ENCODE assay signal across 10 cellular contexts in genomic region chr16:71421911-71422310, GRCh38. TPM values are rescaled to one million over a fixed set of nuclear protein-coding genes. Genes with fewer than 3 reads are reported as not detected.
DNase-seq lines count a peak whose midpoint lies in the region; ATAC-seq, FAIRE-seq and TF ChIP-seq lines count a peak whose summit lies in the region.
"Had no signal": no experiment of that assay in that cellular context is flagged by ENCODE, and none has a peak within 500 bp of the region (broad histone marks: within the 10 kb centered on the region; RNA-seq: fewer than 3 reads in every experiment).

No MANE protein-coding gene starts in this region.

- CTCF ChIA-PET in activated naive CD4-positive, alpha-beta T cell treated with anti-CD3 and anti-CD28 coated beads for 36 hours (lab: Charles Lee): interaction anchor here (0.7 to 1.2 kb wide), 6 partner anchors 10 to 189 kb away, joined by 3 to 8 read pairs (median 4); no protein-coding TSS in a partner anchor
- CTCF ChIA-PET in PC-3 (lab: Charles Lee): no interaction called here
- CTCF ChIA-PET in endothelial cell of umbilical vein (lab: Charles Lee): interaction anchor here (0.7 to 1.9 kb wide), 3 partner anchors 9 to 78 kb away, joined by 4 to 11 read pairs (median 8); no protein-coding TSS in a partner anchor

- no peak overlapping the region for H3K27ac Mint-ChIP-seq in activated naive CD4-positive, alpha-beta T cell treated with anti-CD3 and anti-CD28 coated beads for 36 hours
- no peak overlapping the region for H3K27ac Mint-ChIP-seq in stimulated activated memory B cell treated with anti-CD40 and anti-IgM and Interleukin-4, amounts not matched to agents 10 μg/mL and 1 μg/mL and 100 μg/mL, for 72 hours

- H3K4me1 Mint-ChIP-seq in activated naive CD4-positive, alpha-beta T cell treated with anti-CD3 and anti-CD28 coated beads for 36 hours (ENCODE audit: low read depth): peaks cover 3% of the 10 kb centered on the region
- H3K4me1 Mint-ChIP-seq in stimulated activated memory B cell treated with anti-CD40 and anti-IgM and Interleukin-4, amounts not matched to agents 10 μg/mL and 1 μg/mL and 100 μg/mL, for 72 hours: peaks cover 7% of the 10 kb centered on the region

- H3K27me3 ChIP-seq in PC-3 (ENCODE audit: low read length) (peaks cover 22% of the 10 kb centered on the region), endothelial cell of umbilical vein (ENCODE audit: control insufficient read depth in 2 of 2, insufficient read depth in 2 of 2, low read length in 2 of 2) (peaks cover 3 to 7% of the 10 kb centered on the region in 2 experiments)

- POLR2A ChIA-PET in PC-3 (lab: Charles Lee; ENCODE audit: unreplicated experiment) (no interaction called here), endothelial cell of umbilical vein (lab: Charles Lee) (no interaction called here)

- no peaks in the 10 kb centered on the region for H3K9me1 ChIP-seq in endothelial cell of umbilical vein (replicated peaks; ENCODE audit: control insufficient read depth, extremely low read depth, insufficient read depth, low read length)

- H3K9ac ChIP-seq in PC-3 (ENCODE audit: low read length) (no peak overlapping the region), endothelial cell of umbilical vein (replicated peaks; ENCODE audit: extremely low read depth, insufficient read depth, low read length) (no peak overlapping the region)

- H3F3A ChIP-seq in PC-3 (ENCODE audit: low read length, unreplicated experiment): no peaks in the 10 kb centered on the region

- no peaks in the 10 kb centered on the region for H3K9me3 Mint-ChIP-seq in activated naive CD4-positive, alpha-beta T cell treated with anti-CD3 and anti-CD28 coated beads for 36 hours
- no peaks in the 10 kb centered on the region for H3K9me3 Mint-ChIP-seq in stimulated activated memory B cell treated with anti-CD40 and anti-IgM and Interleukin-4, amounts not matched to agents 10 μg/mL and 1 μg/mL and 100 μg/mL, for 72 hours
- H3K9me3 Mint-ChIP-seq: activated T-cell treated with anti-CD3 and anti-CD28 coated beads, Interleukin-2, amount 50 U/mL, for 4 hours had no signal

- no peak overlapping the region for H3K27ac ChIP-seq in PC-3 (ENCODE audit: low read length)
- H3K27ac ChIP-seq in endothelial cell of umbilical vein (ENCODE audit: insufficient read depth, low read depth, low read length): no peak overlapping the region

- 0 out of 2 replicates have a peak, but pooled peaks have one; percentile 43 for ATAC-seq in PC-3
- no peak for ATAC-seq in GM19455 (IDR thresholded peaks at IDR 0.05; ENCODE audit: unreplicated experiment)
- ATAC-seq in GM21786 (IDR thresholded peaks at IDR 0.05; ENCODE audit: unreplicated experiment): no peak
- ATAC-seq in stimulated activated memory B cell treated with anti-CD40 and anti-IgM and Interleukin-4, amounts not matched to agents 10 μg/mL and 1 μg/mL and 100 μg/mL, for 72 hours: no peak

- H3K9me2 ChIP-seq in PC-3 (replicated peaks; ENCODE audit: low read length): no peaks in the 10 kb centered on the region

- H3K9me3 ChIP-seq in PC-3 (ENCODE audit: low read length): no peaks in the 10 kb centered on the region
- H3K9me3 ChIP-seq in endothelial cell of umbilical vein (replicated peaks; ENCODE audit: control insufficient read depth, insufficient read depth, low read length): no peaks in the 10 kb centered on the region

- H3K79me2 ChIP-seq in PC-3 (ENCODE audit: low read length) (no peaks in the 10 kb centered on the region), endothelial cell of umbilical vein (ENCODE audit: control insufficient read depth, insufficient read depth, low read length) (no peaks in the 10 kb centered on the region)

- H4K20me1 ChIP-seq in PC-3 (ENCODE audit: low read length): no peaks in the 10 kb centered on the region
- no peaks in the 10 kb centered on the region for H4K20me1 ChIP-seq in endothelial cell of umbilical vein (replicated peaks; ENCODE audit: control insufficient read depth, extremely low read depth, insufficient read depth, low read length)

- H3K4me3 ChIP-seq in PC-3 (ENCODE audit: low read length) (no peak overlapping the region), endothelial cell of umbilical vein (replicated peaks in 1 of 3; ENCODE audit: insufficient read depth in 1 of 3, low read depth in 1 of 3, low read length in 3 of 3) (no peak overlapping the region)

- DNase-seq in activated naive CD4-positive, alpha-beta T cell treated with anti-CD3 and anti-CD28 coated beads for 36 hours: peak; percentile 46
- no peak for DNase-seq in activated naive CD4-positive, alpha-beta T cell treated with anti-CD3 and anti-CD28 coated beads, Interleukin-2, amount 50 U/mL, for 16 hours
- peak; percentile 23 for DNase-seq in PC-3
- DNase-seq in endothelial cell of umbilical vein (ENCODE audit: low read depth, low spot score): no peak
- peak; percentile 11 for DNase-seq in stimulated activated CD4-positive, alpha-beta T cell treated with anti-CD3 and anti-CD28 coated beads, Interleukin-4, amount 100 ng/mL, for 1 hour
- DNase-seq: activated T-cell treated with anti-CD3 and anti-CD28 coated beads, Interleukin-2, amount 50 U/mL, for 4 hours had no signal

- H3K27me3 Mint-ChIP-seq in activated naive CD4-positive, alpha-beta T cell treated with anti-CD3 and anti-CD28 coated beads for 36 hours (ENCODE audit: low read depth): peaks cover 33% of the 10 kb centered on the region
- H3K27me3 Mint-ChIP-seq in stimulated activated memory B cell treated with anti-CD40 and anti-IgM and Interleukin-4, amounts not matched to agents 10 μg/mL and 1 μg/mL and 100 μg/mL, for 72 hours: peaks cover 34% of the 10 kb centered on the region

- BruUV-seq in PC-3 (replicated peaks; lab: Mats Ljungman, UMichigan) (no TSS peak), endothelial cell of umbilical vein (replicated peaks; lab: Mats Ljungman, UMichigan) (no TSS peak)

- TF ChIP-seq CTCF in PC-3 (conservative IDR thresholded peaks at IDR 0.05; ENCODE audit: low read depth, low read length) (peak; percentile 46; the same call in 1 of the 2 replicates), endothelial cell of umbilical vein (IDR thresholded peaks at IDR 0.05; ENCODE audit: extremely low read depth in 1 of 2, insufficient read depth in 1 of 2, low read depth in 1 of 2, low read length in 2 of 2) (peak; percentile 24 to 54)

- H2AFZ ChIP-seq in PC-3 (ENCODE audit: low read length) (no peak overlapping the region), endothelial cell of umbilical vein (ENCODE audit: low read depth, low read length) (no peak overlapping the region)

- intact Hi-C loops in activated naive CD4-positive, alpha-beta T cell treated with anti-CD3 and anti-CD28 coated beads for 36 hours (cut with micrococcal nuclease): no loop called here
- intact Hi-C loops in PC-3 (cut with micrococcal nuclease) (no loop called here), endothelial cell of umbilical vein (cut with micrococcal nuclease) (no loop called here)

- TF ChIP-seq POLR2A in endothelial cell of umbilical vein (IDR thresholded peaks at IDR 0.05; ENCODE audit: low read depth, low read length): no peak

- no peaks in the 10 kb centered on the region for H3K36me3 ChIP-seq in PC-3 (ENCODE audit: low read depth, low read length)
- H3K36me3 ChIP-seq in endothelial cell of umbilical vein (ENCODE audit: control insufficient read depth in 2 of 2, extremely low read depth in 1 of 2, insufficient read depth in 2 of 2, low read length in 2 of 2): no peaks in the 10 kb centered on the region

- H3K4me1 ChIP-seq in PC-3 (ENCODE audit: insufficient read depth, low read length): no peaks in the 10 kb centered on the region
- H3K4me1 ChIP-seq in endothelial cell of umbilical vein (ENCODE audit: control insufficient read depth, extremely low read depth, insufficient read depth, low read length): no peaks in the 10 kb centered on the region

- no peaks in the 10 kb centered on the region for H3K36me3 Mint-ChIP-seq in activated naive CD4-positive, alpha-beta T cell treated with anti-CD3 and anti-CD28 coated beads for 36 hours (ENCODE audit: low read depth)
- no peaks in the 10 kb centered on the region for H3K36me3 Mint-ChIP-seq in stimulated activated memory B cell treated with anti-CD40 and anti-IgM and Interleukin-4, amounts not matched to agents 10 μg/mL and 1 μg/mL and 100 μg/mL, for 72 hours

- FAIRE-seq in endothelial cell of umbilical vein (lab: Jason Lieb, UNC): no peak

- H3K4me3 Mint-ChIP-seq in activated naive CD4-positive, alpha-beta T cell treated with anti-CD3 and anti-CD28 coated beads for 36 hours: no peak overlapping the region
- no peak overlapping the region for H3K4me3 Mint-ChIP-seq in stimulated activated memory B cell treated with anti-CD40 and anti-IgM and Interleukin-4, amounts not matched to agents 10 μg/mL and 1 μg/mL and 100 μg/mL, for 72 hours
- H3K4me3 Mint-ChIP-seq: activated T-cell treated with anti-CD3 and anti-CD28 coated beads, Interleukin-2, amount 50 U/mL, for 4 hours had no signal

- dilution Hi-C loops in endothelial cell of umbilical vein (cut with MboI; ENCODE audit: extremely low pct_ligation_motif_present, low sequenced_read_pairs): no loop called here

- H3K4me2 ChIP-seq in PC-3 (ENCODE audit: low read length) (no peak overlapping the region), endothelial cell of umbilical vein (ENCODE audit: insufficient read depth, low read length) (no peak overlapping the region)

TF ChIP-seq in endothelial cell of umbilical vein, 7 proteins besides CTCF, POLR2A, EP300 and RAD21 (continues in another document):
- no peak for TF ChIP-seq MYC (IDR thresholded peaks at IDR 0.05; ENCODE audit: low read depth, low read length)

RNA-seq across cellular contexts. Expression of gene TLE7, which starts 19.9 kb away (rescaled TPM):
- total RNA-seq in activated naive CD4-positive, alpha-beta T cell treated with anti-CD3 and anti-CD28 coated beads for 36 hours: not detected
- total RNA-seq in PC-3 (2014; rRNA removed) (not detected in 2 replicates), endothelial cell of umbilical vein (not detected in 2 replicates)
- polyA plus RNA-seq in endothelial cell of umbilical vein: not detected in 2 replicates
- not detected in 2 replicates for polyA plus RNA-seq in endothelial cell of umbilical vein (2011; cell fraction: cytosol; rRNA removed)
- not detected in 2 replicates for polyA plus RNA-seq in endothelial cell of umbilical vein (2011; cell fraction: nucleus; rRNA removed)
- not detected in 2 replicates for polyA plus RNA-seq in endothelial cell of umbilical vein (2012)
- not detected in 2 replicates for polyA minus RNA-seq in endothelial cell of umbilical vein
- not detected for polyA minus RNA-seq in endothelial cell of umbilical vein (2011; cell fraction: cytosol; rRNA and poly(A)+ RNA removed)
- not detected in 2 replicates for polyA minus RNA-seq in endothelial cell of umbilical vein (2011; cell fraction: nucleus; rRNA and poly(A)+ RNA removed)
- total RNA-seq: activated T-cell treated with anti-CD3 and anti-CD28 coated beads, Interleukin-2, amount 50 U/mL, for 4 hours; renal cortical epithelial cell had no signal

RNA-seq across cellular contexts. Expression of gene ZNF23, which starts 40.1 kb away (rescaled TPM):
- total RNA-seq in activated naive CD4-positive, alpha-beta T cell treated with anti-CD3 and anti-CD28 coated beads for 36 hours: 1 to 10 TPM; 6.9 to 7.1 TPM
- total RNA-seq in PC-3 (2014; rRNA removed): 6.6 and 7.5 TPM in 2 replicates
- 4.7 and 6.4 TPM in 2 replicates for total RNA-seq in endothelial cell of umbilical vein
- 2.1 TPM in 2 replicates for polyA plus RNA-seq in endothelial cell of umbilical vein
- polyA plus RNA-seq in endothelial cell of umbilical vein (2011; cell fraction: cytosol; rRNA removed): 2.6 and 2.9 TPM in 2 replicates
- polyA plus RNA-seq in endothelial cell of umbilical vein (2011; cell fraction: nucleus; rRNA removed): 5.0 and 7.5 TPM in 2 replicates
- 7.8 and 8.6 TPM in 2 replicates for polyA plus RNA-seq in endothelial cell of umbilical vein (2012)
- 3.6 and 7.1 TPM in 2 replicates for polyA minus RNA-seq in endothelial cell of umbilical vein
- polyA minus RNA-seq in endothelial cell of umbilical vein (2011; cell fraction: cytosol; rRNA and poly(A)+ RNA removed): 1.8 TPM
- 2.7 and 4.6 TPM in 2 replicates for polyA minus RNA-seq in endothelial cell of umbilical vein (2011; cell fraction: nucleus; rRNA and poly(A)+ RNA removed)

Comparison
In these comparisons a context has a peak if more than half of its experiments do, and no peak if none do; other contexts are left out.
1. DNase-seq: peak in activated naive CD4-positive, alpha-beta T cell treated with anti-CD3 and anti-CD28 coated beads for 36 hours (single experiment), PC-3 (single experiment) and stimulated activated CD4-positive, alpha-beta T cell treated with anti-CD3 and anti-CD28 coated beads, Interleukin-4, amount 100 ng/mL, for 1 hour (single experiment); none in activated naive CD4-positive, alpha-beta T cell treated with anti-CD3 and anti-CD28 coated beads, Interleukin-2, amount 50 U/mL, for 16 hours (single experiment) and endothelial cell of umbilical vein (single experiment).